1 cellular context compared by ENCODE assay signal in the genomic region with DNA sequence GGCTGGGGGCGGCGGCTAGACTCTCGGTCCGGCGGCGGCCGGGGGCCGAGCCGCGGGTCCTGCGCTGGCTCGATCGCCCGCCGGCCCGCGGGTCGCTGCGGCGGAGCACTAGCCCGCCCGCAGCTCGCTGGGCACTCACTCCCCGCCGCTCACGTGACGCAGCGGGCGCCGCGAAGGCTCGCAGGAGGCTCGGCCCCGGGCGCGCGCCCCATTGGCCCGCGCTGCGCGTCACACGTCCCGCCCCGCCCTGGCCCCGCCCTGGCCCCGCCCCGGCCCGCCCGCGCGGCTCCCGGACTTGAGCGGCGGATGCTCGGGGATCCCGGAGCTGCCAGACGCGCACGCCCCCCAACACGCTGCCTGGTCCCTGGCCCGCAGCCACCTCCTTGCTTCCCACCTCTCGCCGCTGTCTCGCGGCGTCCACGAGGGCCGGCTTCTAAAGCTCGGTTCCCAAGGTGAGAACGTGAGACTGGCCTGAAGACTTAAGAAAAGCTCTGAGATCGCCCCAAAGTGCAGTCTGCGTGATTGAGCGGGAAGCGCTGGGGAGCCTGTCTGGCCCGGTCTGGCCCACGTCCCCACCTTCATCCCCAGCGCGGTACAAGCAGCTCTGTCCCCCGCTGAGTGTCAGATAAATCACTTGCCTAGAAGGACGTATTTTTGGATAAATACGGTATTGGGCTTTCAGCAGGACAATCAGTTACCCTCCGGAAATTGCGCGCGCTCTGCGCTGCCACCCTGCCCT.
TF ChIP-seq lines count a peak whose summit lies in the region.

Gene KLF15 (minus strand): TSS at position 110 of the 739 bp plus-strand sequence. CDS start 4,486 bp downstream, outside the sequence.

TF ChIP-seq in K562, 482 proteins besides CTCF, POLR2A, EP300 and RAD21 (continued from another document):
- TF ChIP-seq CXXC5 (CRISPR knock-in tag; IDR thresholded peaks at IDR 0.05): peak; percentile 72
- peak; percentile 94 for TF ChIP-seq CHD7 (IDR thresholded peaks at IDR 0.05; ENCODE audit: low read depth, low read length)
- TF ChIP-seq BRD9 (IDR thresholded peaks at IDR 0.05; ENCODE audit: low read depth, partially characterized antibody): no peak
- no peak for TF ChIP-seq ZBTB8A (IDR thresholded peaks at IDR 0.05; ENCODE audit: partially characterized antibody)
- TF ChIP-seq HNRNPLL (IDR thresholded peaks at IDR 0.05; ENCODE audit: low read depth, low read length, poor library complexity, severe bottlenecking): peak; percentile 85
- TF ChIP-seq ZNF512 (tag; IDR thresholded peaks at IDR 0.05): no peak
- TF ChIP-seq HMGN3 (IDR thresholded peaks at IDR 0.05; ENCODE audit: borderline replicate concordance, extremely low read depth, insufficient read length, low read depth, low read length): peak; percentile 6
- TF ChIP-seq, protein P1, sequence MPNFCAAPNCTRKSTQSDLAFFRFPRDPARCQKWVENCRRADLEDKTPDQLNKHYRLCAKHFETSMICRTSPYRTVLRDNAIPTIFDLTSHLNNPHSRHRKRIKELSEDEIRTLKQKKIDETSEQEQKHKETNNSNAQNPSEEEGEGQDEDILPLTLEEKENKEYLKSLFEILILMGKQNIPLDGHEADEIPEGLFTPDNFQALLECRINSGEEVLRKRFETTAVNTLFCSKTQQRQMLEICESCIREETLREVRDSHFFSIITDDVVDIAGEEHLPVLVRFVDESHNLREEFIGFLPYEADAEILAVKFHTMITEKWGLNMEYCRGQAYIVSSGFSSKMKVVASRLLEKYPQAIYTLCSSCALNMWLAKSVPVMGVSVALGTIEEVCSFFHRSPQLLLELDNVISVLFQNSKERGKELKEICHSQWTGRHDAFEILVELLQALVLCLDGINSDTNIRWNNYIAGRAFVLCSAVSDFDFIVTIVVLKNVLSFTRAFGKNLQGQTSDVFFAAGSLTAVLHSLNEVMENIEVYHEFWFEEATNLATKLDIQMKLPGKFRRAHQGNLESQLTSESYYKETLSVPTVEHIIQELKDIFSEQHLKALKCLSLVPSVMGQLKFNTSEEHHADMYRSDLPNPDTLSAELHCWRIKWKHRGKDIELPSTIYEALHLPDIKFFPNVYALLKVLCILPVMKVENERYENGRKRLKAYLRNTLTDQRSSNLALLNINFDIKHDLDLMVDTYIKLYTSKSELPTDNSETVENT (CRISPR knock-in tag; IDR thresholded peaks at IDR 0.05): no peak
- no peak for TF ChIP-seq BCL6 (CRISPR knock-in tag; IDR thresholded peaks at IDR 0.05)
- 0 out of 2 replicates have a peak, but pooled peaks have one; percentile 12 for TF ChIP-seq RB1 (IDR thresholded peaks at IDR 0.05; ENCODE audit: low read depth)
- peak; percentile 92 for TF ChIP-seq BHLHE40 (IDR thresholded peaks at IDR 0.05; ENCODE audit: low read length)
- no peak for TF ChIP-seq ZNF184 (CRISPR knock-in tag; IDR thresholded peaks at IDR 0.05)
- 0 out of 2 replicates have a peak, but pooled peaks have one; percentile 28 for TF ChIP-seq TFE3 (CRISPR knock-in tag; IDR thresholded peaks at IDR 0.05)
- TF ChIP-seq POLR2G (IDR thresholded peaks at IDR 0.05; ENCODE audit: low read depth, low read length): 0 out of 2 replicates have a peak, but pooled peaks have one; percentile 34
- TF ChIP-seq PHF8 (IDR thresholded peaks at IDR 0.05; ENCODE audit: borderline replicate concordance, low read length): peak; percentile 14; the same call in 1 of the 2 replicates
- TF ChIP-seq, protein P2, sequence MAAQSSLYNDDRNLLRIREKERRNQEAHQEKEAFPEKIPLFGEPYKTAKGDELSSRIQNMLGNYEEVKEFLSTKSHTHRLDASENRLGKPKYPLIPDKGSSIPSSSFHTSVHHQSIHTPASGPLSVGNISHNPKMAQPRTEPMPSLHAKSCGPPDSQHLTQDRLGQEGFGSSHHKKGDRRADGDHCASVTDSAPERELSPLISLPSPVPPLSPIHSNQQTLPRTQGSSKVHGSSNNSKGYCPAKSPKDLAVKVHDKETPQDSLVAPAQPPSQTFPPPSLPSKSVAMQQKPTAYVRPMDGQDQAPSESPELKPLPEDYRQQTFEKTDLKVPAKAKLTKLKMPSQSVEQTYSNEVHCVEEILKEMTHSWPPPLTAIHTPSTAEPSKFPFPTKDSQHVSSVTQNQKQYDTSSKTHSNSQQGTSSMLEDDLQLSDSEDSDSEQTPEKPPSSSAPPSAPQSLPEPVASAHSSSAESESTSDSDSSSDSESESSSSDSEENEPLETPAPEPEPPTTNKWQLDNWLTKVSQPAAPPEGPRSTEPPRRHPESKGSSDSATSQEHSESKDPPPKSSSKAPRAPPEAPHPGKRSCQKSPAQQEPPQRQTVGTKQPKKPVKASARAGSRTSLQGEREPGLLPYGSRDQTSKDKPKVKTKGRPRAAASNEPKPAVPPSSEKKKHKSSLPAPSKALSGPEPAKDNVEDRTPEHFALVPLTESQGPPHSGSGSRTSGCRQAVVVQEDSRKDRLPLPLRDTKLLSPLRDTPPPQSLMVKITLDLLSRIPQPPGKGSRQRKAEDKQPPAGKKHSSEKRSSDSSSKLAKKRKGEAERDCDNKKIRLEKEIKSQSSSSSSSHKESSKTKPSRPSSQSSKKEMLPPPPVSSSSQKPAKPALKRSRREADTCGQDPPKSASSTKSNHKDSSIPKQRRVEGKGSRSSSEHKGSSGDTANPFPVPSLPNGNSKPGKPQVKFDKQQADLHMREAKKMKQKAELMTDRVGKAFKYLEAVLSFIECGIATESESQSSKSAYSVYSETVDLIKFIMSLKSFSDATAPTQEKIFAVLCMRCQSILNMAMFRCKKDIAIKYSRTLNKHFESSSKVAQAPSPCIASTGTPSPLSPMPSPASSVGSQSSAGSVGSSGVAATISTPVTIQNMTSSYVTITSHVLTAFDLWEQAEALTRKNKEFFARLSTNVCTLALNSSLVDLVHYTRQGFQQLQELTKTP (IDR thresholded peaks at IDR 0.05; ENCODE audit: low read depth in 1 of 2, partially characterized antibody in 2 of 2): no peak
- TF ChIP-seq, protein P3, sequence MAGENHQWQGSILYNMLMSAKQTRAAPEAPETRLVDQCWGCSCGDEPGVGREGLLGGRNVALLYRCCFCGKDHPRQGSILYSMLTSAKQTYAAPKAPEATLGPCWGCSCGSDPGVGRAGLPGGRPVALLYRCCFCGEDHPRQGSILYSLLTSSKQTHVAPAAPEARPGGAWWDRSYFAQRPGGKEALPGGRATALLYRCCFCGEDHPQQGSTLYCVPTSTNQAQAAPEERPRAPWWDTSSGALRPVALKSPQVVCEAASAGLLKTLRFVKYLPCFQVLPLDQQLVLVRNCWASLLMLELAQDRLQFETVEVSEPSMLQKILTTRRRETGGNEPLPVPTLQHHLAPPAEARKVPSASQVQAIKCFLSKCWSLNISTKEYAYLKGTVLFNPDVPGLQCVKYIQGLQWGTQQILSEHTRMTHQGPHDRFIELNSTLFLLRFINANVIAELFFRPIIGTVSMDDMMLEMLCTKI (IDR thresholded peaks at IDR 0.05; ENCODE audit: partially characterized antibody): no peak
- TF ChIP-seq MCM5 (IDR thresholded peaks at IDR 0.05; ENCODE audit: low read depth): no peak
- peak; percentile 53; the same call in 1 of the 2 replicates for TF ChIP-seq CREM (IDR thresholded peaks at IDR 0.05; ENCODE audit: low read depth)
- no peak for TF ChIP-seq EP400 (IDR thresholded peaks at IDR 0.05)
- no peak for TF ChIP-seq FOXP1 (CRISPR knock-in tag; IDR thresholded peaks at IDR 0.05)
- TF ChIP-seq USF1 (CRISPR knock-in tag; IDR thresholded peaks at IDR 0.05): peak; percentile 50; the same call in 1 of the 2 replicates
- TF ChIP-seq NFYB (IDR thresholded peaks at IDR 0.05; ENCODE audit: extremely low read depth, insufficient read length): peak; percentile 7
- no peak for TF ChIP-seq ESRRA (IDR thresholded peaks at IDR 0.05; ENCODE audit: borderline replicate concordance, low read depth)
- no peak for TF ChIP-seq HDAC3 (IDR thresholded peaks at IDR 0.05; ENCODE audit: borderline replicate concordance, partially characterized antibody)
- no peak for TF ChIP-seq SMARCC2 (IDR thresholded peaks at IDR 0.05; ENCODE audit: low read depth)
- TF ChIP-seq TAF15 (IDR thresholded peaks at IDR 0.05; ENCODE audit: low read depth, low read length): no peak
- TF ChIP-seq SUPT5H (IDR thresholded peaks at IDR 0.05): no peak
